Comparison of ENCODE assay signal across 12 cellular contexts in the genomic region with DNA sequence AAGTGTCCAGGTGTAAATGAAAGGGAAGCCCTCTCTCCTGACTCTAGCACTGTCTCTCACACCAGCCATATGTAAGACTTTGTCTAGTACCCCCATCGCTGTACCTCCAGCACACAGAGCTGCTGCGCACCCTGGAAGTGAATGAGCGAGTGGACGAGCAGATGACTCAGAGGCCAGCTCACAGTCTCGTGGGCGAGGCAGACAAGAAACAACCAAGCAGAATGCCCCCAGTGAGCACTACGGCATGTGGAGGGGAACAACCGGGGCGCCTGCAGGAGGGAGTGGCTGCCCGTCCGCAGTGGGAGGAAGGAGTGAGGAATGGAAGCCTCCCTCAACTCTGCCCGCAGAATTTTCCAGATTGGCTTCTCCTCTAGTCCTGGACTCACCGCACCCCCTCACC. TPM values are rescaled to one million over a fixed set of nuclear protein-coding genes. Genes with fewer than 3 reads are reported as not detected.
DNase-seq lines count a peak whose midpoint lies in the region; ATAC-seq, FAIRE-seq and TF ChIP-seq lines count a peak whose summit lies in the region.
"Had no signal": no experiment of that assay in that cellular context is flagged by ENCODE, and none has a peak within 500 bp of the region (broad histone marks: within the 10 kb centered on the region; RNA-seq: fewer than 3 reads in every experiment).

No MANE protein-coding gene starts in this region.

- H3K27me3 ChIP-seq in ACC112 (ENCODE audit: insufficient read depth, low read length) (no peaks in the 10 kb centered on the region), colonic mucosa (no peaks in the 10 kb centered on the region), muscle layer of colon (ENCODE audit: control insufficient read depth in 1 of 2, insufficient read depth in 2 of 2, low read length in 2 of 2) (no peaks in the 10 kb centered on the region)
- H3K27me3 ChIP-seq: BLaER1 had no signal

- ATAC-seq in GM19395 (IDR thresholded peaks at IDR 0.05; ENCODE audit: unreplicated experiment) = no peak

- H3K9ac ChIP-seq in colonic mucosa (ENCODE audit: low read depth in 2 of 2, low read length in 2 of 2) (no peak overlapping the region), muscle layer of colon (ENCODE audit: low read length) (no peak overlapping the region)
- H3K9ac ChIP-seq: BLaER1 had no signal

- peaks cover 15% of the 10 kb centered on the region for H3K4me1 ChIP-seq in ACC112 (ENCODE audit: control insufficient read depth, insufficient read depth, low read length, unreplicated experiment)
- no peaks in the 10 kb centered on the region for H3K4me1 ChIP-seq in colonic mucosa
- peaks cover 16% of the 10 kb centered on the region for H3K4me1 ChIP-seq in muscle layer of colon (ENCODE audit: insufficient read depth, low read length)
- H3K4me1 ChIP-seq: psoas muscle had no signal

- no peaks in the 10 kb centered on the region for H3K79me2 ChIP-seq in ACC112 (ENCODE audit: control insufficient read depth, insufficient read depth, low read length, unreplicated experiment)

- no peak for TF ChIP-seq POLR2A in GM12891 (IDR thresholded peaks at IDR 0.05; ENCODE audit: low read depth, low read length)

- H2AFZ ChIP-seq in ACC112 (ENCODE audit: low read length, unreplicated experiment) = no peak overlapping the region

- intact Hi-C loops in colonic mucosa (cut with DNase I) = no loop called here

- peak; percentile 89 for DNase-seq in LHCN-M2 (ENCODE audit: low read depth)
- no peak for DNase-seq in colonic mucosa
- no peak for DNase-seq in GM12891 (ENCODE audit: insufficient read length, low spot score)
- DNase-seq in activated CD4-positive, alpha-beta T cell treated with anti-CD3 and anti-CD28 coated beads, Interleukin-2, amount 50 U/mL, for 4 hours = no peak
- no peak for DNase-seq in NCI-H524 treated with DMSO at 0.1 percent for 48 hours (lab: John Stamatoyannopoulos, UW)
- DNase-seq: psoas muscle had no signal

- H3K27ac ChIP-seq in ACC112 (ENCODE audit: low read depth, low read length) (peak overlapping the region; percentile 3; the same call in 1 of the 2 replicates), colonic mucosa (peak overlapping the region; percentile 22), muscle layer of colon (ENCODE audit: low read depth, low read length) (peak overlapping the region; percentile 57)
- H3K27ac ChIP-seq: BLaER1, psoas muscle had no signal

- no peak for TF ChIP-seq CTCF in colonic mucosa (IDR thresholded peaks at IDR 0.05)

- FAIRE-seq in GM12891 (lab: Jason Lieb, UNC) = no peak
- FAIRE-seq: GM12892, H1 had no signal

- H3K4me3 ChIP-seq in ACC112 (ENCODE audit: low read depth, low read length) (no peak overlapping the region), colonic mucosa (no peak overlapping the region), muscle layer of colon (ENCODE audit: low read depth in 1 of 2, low read length in 2 of 2) (no peak overlapping the region)
- H3K4me3 ChIP-seq: BLaER1, psoas muscle had no signal

- H3K36me3 ChIP-seq in ACC112 (ENCODE audit: insufficient read depth, low read length) (no peaks in the 10 kb centered on the region), colonic mucosa (no peaks in the 10 kb centered on the region), muscle layer of colon (ENCODE audit: insufficient read depth, low read length) (no peaks in the 10 kb centered on the region)

- H3K9me3 ChIP-seq in colonic mucosa (no peaks in the 10 kb centered on the region), muscle layer of colon (ENCODE audit: low read length) (no peaks in the 10 kb centered on the region)
- H3K9me3 ChIP-seq: BLaER1, psoas muscle had no signal

TF ChIP-seq in GM12891, 5 proteins besides CTCF, POLR2A, EP300 and RAD21:
- TF ChIP-seq PAX5 (IDR thresholded peaks at IDR 0.05; ENCODE audit: insufficient read depth, low read length, severe bottlenecking) (no peak), SPI1 (IDR thresholded peaks at IDR 0.05; ENCODE audit: low read depth, low read length) (no peak), POLR2AphosphoS5 (IDR thresholded peaks at IDR 0.05; ENCODE audit: low read depth, low read length) (no peak), POU2F2 (IDR thresholded peaks at IDR 0.05; ENCODE audit: low read depth, low read length) (no peak)
TF ChIP-seq in GM12891: peak in this region for 0.

RNA-seq across cellular contexts. Expression of gene MCM5, which starts 46.4 kb away (rescaled TPM):
- total RNA-seq in LHCN-M2 (2014; rRNA removed) = 100 and 139 TPM in 2 replicates
- polyA plus RNA-seq in LHCN-M2 (2012) = 87.5 TPM
- 100 to 1,000 TPM in 1 of 2 donors, 10 to 100 TPM in 1; 33.0 to 120 TPM for total RNA-seq in colonic mucosa
- 112 TPM for polyA plus RNA-seq in GM12891 (2012; ENCODE audit: low read depth, missing spikeins)

Comparison
In these comparisons a context has a peak if more than half of its experiments do, and no peak if none do; other contexts are left out.
1. H3K27ac ChIP-seq: peak in every context shown above with its lines; median percentile 57 in muscle layer of colon; 22 in colonic mucosa; 3 in ACC112.